1 cellular context compared by ENCODE assay signal in the genomic region with DNA sequence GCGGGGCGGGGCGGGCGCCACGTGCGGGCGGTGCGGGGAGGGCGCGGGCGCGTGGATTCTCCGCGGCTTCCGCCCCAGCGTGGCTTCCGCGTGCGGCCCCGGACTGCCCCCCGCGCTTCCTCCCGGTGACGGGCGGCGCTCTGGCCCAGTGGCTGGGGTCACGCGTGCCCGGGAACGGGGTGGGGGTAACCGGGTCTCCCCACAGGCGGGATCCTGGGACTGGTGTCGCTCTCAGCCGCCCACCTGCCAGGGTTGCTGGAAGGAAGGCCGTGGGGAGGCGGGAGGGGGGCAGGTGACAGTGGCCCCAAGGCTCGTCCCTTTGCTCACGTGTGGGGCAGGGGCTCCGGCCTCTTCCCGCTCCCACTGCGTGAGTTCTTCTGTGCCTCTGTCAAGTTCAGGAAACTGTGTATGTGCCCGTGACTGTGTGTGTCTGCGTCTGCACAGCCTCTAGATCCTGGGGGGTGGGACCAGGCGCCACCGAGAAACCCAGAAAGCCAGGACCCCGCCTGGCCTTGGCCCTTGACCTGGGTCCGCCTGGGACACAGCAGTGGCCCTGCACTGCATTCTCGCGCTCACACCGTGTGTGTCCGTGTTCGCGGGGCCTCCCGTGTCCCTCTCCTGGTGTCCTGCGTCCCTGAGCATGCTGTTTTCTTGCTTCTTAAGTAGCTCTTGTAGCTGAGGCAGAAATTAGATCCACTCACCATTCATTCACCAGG.
A peak's percentile ranks its signal among the peaks of the same experiment; 100 is the strongest.
TF ChIP-seq lines count a peak whose summit lies in the region.

No MANE protein-coding gene starts in this region.

TF ChIP-seq in HepG2, 621 proteins besides CTCF, POLR2A, EP300 and RAD21 (continued from another document and continues in another):
- TF ChIP-seq SALL2 (CRISPR knock-in tag; IDR thresholded peaks at IDR 0.05) (no peak), BORCS8-MEF2B (CRISPR knock-in tag; IDR thresholded peaks at IDR 0.05) (no peak), HNRNPUL1 (IDR thresholded peaks at IDR 0.05; ENCODE audit: low read depth, low read length) (no peak), MXI1 (IDR thresholded peaks at IDR 0.05; ENCODE audit: borderline replicate concordance, low read depth, low read length) (0 out of 3 replicates have a peak, but pooled peaks have one; percentile 36), ATF1 (CRISPR knock-in tag; IDR thresholded peaks at IDR 0.05) (no peak), KLF15 (CRISPR knock-in tag; IDR thresholded peaks at IDR 0.05; ENCODE audit: borderline replicate concordance) (no peak), MED8 (CRISPR knock-in tag; IDR thresholded peaks at IDR 0.05; ENCODE audit: insufficient replicate concordance) (no peak), ZSCAN12 (CRISPR knock-in tag; IDR thresholded peaks at IDR 0.05) (no peak), TOPORS (CRISPR knock-in tag; IDR thresholded peaks at IDR 0.05) (no peak), ZNF253 (CRISPR knock-in tag; IDR thresholded peaks at IDR 0.05; ENCODE audit: borderline replicate concordance) (no peak), ERF (CRISPR knock-in tag; IDR thresholded peaks at IDR 0.05) (no peak), YEATS4 (CRISPR knock-in tag; IDR thresholded peaks at IDR 0.05; ENCODE audit: borderline replicate concordance) (peak; percentile 68; the same call in 1 of the 2 replicates), REXO4 (CRISPR knock-in tag; IDR thresholded peaks at IDR 0.05; ENCODE audit: borderline replicate concordance) (no peak), CREB1 (IDR thresholded peaks at IDR 0.05) (no peak), CREB1 (CRISPR knock-in tag; IDR thresholded peaks at IDR 0.05) (no peak), MYNN (CRISPR knock-in tag; IDR thresholded peaks at IDR 0.05; ENCODE audit: low read depth) (no peak), ZNF562 (CRISPR knock-in tag; IDR thresholded peaks at IDR 0.05; ENCODE audit: borderline replicate concordance) (no peak), ZMYM3 (CRISPR knock-in tag; IDR thresholded peaks at IDR 0.05) (peak; percentile 8; the same call in 1 of the 2 replicates), ATM (IDR thresholded peaks at IDR 0.05; ENCODE audit: borderline replicate concordance) (no peak), SETDB1 (CRISPR knock-in tag; IDR thresholded peaks at IDR 0.05; ENCODE audit: borderline replicate concordance) (no peak), JARID2 (CRISPR knock-in tag; IDR thresholded peaks at IDR 0.05; ENCODE audit: insufficient replicate concordance) (no peak), HOXA9 (CRISPR knock-in tag; IDR thresholded peaks at IDR 0.05; ENCODE audit: borderline replicate concordance) (no peak), ZNF17 (CRISPR knock-in tag; IDR thresholded peaks at IDR 0.05) (no peak), ZNF343 (CRISPR knock-in tag; IDR thresholded peaks at IDR 0.05) (no peak), MED13 (CRISPR knock-in tag; IDR thresholded peaks at IDR 0.05) (no peak), NFKBIZ (CRISPR knock-in tag; IDR thresholded peaks at IDR 0.05) (no peak), SMC3 (IDR thresholded peaks at IDR 0.05; ENCODE audit: low read length) (no peak), ZNF773 (CRISPR knock-in tag; IDR thresholded peaks at IDR 0.05; ENCODE audit: borderline replicate concordance) (no peak), ZNF619 (CRISPR knock-in tag; IDR thresholded peaks at IDR 0.05) (no peak)
- TF ChIP-seq, protein P1, sequence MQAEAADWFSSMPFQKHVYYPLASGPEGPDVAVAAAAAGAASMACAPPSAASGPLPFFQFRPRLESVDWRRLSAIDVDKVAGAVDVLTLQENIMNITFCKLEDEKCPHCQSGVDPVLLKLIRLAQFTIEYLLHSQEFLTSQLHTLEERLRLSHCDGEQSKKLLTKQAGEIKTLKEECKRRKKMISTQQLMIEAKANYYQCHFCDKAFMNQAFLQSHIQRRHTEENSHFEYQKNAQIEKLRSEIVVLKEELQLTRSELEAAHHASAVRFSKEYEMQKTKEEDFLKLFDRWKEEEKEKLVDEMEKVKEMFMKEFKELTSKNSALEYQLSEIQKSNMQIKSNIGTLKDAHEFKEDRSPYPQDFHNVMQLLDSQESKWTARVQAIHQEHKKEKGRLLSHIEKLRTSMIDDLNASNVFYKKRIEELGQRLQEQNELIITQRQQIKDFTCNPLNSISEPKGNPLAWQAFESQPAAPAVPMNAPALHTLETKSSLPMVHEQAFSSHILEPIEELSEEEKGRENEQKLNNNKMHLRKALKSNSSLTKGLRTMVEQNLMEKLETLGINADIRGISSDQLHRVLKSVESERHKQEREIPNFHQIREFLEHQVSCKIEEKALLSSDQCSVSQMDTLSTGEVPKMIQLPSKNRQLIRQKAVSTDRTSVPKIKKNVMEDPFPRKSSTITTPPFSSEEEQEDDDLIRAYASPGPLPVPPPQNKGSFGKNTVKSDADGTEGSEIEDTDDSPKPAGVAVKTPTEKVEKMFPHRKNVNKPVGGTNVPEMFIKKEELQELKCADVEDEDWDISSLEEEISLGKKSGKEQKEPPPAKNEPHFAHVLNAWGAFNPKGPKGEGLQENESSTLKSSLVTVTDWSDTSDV (CRISPR knock-in tag; IDR thresholded peaks at IDR 0.05) = 0 out of 2 replicates have a peak, but pooled peaks have one; percentile 66
- TF ChIP-seq, protein P2, sequence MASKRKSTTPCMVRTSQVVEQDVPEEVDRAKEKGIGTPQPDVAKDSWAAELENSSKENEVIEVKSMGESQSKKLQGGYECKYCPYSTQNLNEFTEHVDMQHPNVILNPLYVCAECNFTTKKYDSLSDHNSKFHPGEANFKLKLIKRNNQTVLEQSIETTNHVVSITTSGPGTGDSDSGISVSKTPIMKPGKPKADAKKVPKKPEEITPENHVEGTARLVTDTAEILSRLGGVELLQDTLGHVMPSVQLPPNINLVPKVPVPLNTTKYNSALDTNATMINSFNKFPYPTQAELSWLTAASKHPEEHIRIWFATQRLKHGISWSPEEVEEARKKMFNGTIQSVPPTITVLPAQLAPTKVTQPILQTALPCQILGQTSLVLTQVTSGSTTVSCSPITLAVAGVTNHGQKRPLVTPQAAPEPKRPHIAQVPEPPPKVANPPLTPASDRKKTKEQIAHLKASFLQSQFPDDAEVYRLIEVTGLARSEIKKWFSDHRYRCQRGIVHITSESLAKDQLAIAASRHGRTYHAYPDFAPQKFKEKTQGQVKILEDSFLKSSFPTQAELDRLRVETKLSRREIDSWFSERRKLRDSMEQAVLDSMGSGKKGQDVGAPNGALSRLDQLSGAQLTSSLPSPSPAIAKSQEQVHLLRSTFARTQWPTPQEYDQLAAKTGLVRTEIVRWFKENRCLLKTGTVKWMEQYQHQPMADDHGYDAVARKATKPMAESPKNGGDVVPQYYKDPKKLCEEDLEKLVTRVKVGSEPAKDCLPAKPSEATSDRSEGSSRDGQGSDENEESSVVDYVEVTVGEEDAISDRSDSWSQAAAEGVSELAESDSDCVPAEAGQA (IDR thresholded peaks at IDR 0.05; ENCODE audit: low read depth) = no peak
- TF ChIP-seq, protein P2 (CRISPR knock-in tag; IDR thresholded peaks at IDR 0.05; ENCODE audit: borderline replicate concordance) = no peak
- TF ChIP-seq, protein P3, sequence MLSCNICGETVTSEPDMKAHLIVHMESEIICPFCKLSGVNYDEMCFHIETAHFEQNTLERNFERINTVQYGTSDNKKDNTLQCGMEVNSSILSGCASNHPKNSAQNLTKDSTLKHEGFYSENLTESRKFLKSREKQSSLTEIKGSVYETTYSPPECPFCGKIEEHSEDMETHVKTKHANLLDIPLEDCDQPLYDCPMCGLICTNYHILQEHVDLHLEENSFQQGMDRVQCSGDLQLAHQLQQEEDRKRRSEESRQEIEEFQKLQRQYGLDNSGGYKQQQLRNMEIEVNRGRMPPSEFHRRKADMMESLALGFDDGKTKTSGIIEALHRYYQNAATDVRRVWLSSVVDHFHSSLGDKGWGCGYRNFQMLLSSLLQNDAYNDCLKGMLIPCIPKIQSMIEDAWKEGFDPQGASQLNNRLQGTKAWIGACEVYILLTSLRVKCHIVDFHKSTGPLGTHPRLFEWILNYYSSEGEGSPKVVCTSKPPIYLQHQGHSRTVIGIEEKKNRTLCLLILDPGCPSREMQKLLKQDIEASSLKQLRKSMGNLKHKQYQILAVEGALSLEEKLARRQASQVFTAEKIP (CRISPR knock-in tag; IDR thresholded peaks at IDR 0.05; ENCODE audit: borderline replicate concordance) = no peak
- TF ChIP-seq, protein P4, sequence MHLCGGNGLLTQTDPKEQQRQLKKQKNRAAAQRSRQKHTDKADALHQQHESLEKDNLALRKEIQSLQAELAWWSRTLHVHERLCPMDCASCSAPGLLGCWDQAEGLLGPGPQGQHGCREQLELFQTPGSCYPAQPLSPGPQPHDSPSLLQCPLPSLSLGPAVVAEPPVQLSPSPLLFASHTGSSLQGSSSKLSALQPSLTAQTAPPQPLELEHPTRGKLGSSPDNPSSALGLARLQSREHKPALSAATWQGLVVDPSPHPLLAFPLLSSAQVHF (CRISPR knock-in tag; IDR thresholded peaks at IDR 0.05) = no peak
- TF ChIP-seq, protein P5, sequence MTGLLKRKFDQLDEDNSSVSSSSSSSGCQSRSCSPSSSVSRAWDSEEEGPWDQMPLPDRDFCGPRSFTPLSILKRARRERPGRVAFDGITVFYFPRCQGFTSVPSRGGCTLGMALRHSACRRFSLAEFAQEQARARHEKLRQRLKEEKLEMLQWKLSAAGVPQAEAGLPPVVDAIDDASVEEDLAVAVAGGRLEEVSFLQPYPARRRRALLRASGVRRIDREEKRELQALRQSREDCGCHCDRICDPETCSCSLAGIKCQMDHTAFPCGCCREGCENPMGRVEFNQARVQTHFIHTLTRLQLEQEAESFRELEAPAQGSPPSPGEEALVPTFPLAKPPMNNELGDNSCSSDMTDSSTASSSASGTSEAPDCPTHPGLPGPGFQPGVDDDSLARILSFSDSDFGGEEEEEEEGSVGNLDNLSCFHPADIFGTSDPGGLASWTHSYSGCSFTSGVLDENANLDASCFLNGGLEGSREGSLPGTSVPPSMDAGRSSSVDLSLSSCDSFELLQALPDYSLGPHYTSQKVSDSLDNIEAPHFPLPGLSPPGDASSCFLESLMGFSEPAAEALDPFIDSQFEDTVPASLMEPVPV (CRISPR knock-in tag; IDR thresholded peaks at IDR 0.05) = no peak
- TF ChIP-seq, protein P6, sequence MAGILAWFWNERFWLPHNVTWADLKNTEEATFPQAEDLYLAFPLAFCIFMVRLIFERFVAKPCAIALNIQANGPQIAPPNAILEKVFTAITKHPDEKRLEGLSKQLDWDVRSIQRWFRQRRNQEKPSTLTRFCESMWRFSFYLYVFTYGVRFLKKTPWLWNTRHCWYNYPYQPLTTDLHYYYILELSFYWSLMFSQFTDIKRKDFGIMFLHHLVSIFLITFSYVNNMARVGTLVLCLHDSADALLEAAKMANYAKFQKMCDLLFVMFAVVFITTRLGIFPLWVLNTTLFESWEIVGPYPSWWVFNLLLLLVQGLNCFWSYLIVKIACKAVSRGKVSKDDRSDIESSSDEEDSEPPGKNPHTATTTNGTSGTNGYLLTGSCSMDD (CRISPR knock-in tag; IDR thresholded peaks at IDR 0.05) = no peak
- TF ChIP-seq, protein P7, sequence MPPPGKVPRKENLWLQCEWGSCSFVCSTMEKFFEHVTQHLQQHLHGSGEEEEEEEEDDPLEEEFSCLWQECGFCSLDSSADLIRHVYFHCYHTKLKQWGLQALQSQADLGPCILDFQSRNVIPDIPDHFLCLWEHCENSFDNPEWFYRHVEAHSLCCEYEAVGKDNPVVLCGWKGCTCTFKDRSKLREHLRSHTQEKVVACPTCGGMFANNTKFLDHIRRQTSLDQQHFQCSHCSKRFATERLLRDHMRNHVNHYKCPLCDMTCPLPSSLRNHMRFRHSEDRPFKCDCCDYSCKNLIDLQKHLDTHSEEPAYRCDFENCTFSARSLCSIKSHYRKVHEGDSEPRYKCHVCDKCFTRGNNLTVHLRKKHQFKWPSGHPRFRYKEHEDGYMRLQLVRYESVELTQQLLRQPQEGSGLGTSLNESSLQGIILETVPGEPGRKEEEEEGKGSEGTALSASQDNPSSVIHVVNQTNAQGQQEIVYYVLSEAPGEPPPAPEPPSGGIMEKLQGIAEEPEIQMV (CRISPR knock-in tag; IDR thresholded peaks at IDR 0.05; ENCODE audit: low read depth) = no peak
- TF ChIP-seq, protein P8, sequence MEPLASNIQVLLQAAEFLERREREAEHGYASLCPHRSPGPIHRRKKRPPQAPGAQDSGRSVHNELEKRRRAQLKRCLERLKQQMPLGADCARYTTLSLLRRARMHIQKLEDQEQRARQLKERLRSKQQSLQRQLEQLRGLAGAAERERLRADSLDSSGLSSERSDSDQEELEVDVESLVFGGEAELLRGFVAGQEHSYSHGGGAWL (CRISPR knock-in tag; IDR thresholded peaks at IDR 0.05) = peak; percentile 41; the same call in 1 of the 2 replicates
